19 cellular contexts compared by ENCODE assay signal in genomic region chr1:115757286-115757810, GRCh38. TPM values are rescaled to one million over a fixed set of nuclear protein-coding genes. Genes with fewer than 3 reads are reported as not detected.
"Had no signal": no experiment of that assay in that cellular context is flagged by ENCODE, and none has a peak within 500 bp of the region (broad histone marks: within the 10 kb centered on the region; RNA-seq: fewer than 3 reads in every experiment).

No MANE protein-coding gene starts in this region.

- ATAC-seq: activated CD4-positive, alpha-beta T cell treated with anti-CD3 and anti-CD28 coated beads for 36 hours; activated CD8-positive, alpha-beta memory T cell treated with anti-CD3 and anti-CD28 coated beads, Interleukin-2, amount 10 ng/mL, durations not matched to agents 7 days and 5 days; left colon; naive thymus-derived CD4-positive, alpha-beta T cell; pancreas; T-helper 17 cell had no signal

- H3K4me3 ChIP-seq: esophagus squamous epithelium, pancreas, stomach, thoracic aorta had no signal

- DNase-seq: activated CD4-positive, alpha-beta memory T cell treated with anti-CD3 and anti-CD28 coated beads for 36 hours; activated CD4-positive, alpha-beta T cell treated with anti-CD3 and anti-CD28 coated beads for 36 hours; activated CD8-positive, alpha-beta memory T cell treated with anti-CD3 and anti-CD28 coated beads, Interleukin-2, amount 10 ng/mL, durations not matched to agents 7 days and 5 days; activated naive CD4-positive, alpha-beta T cell treated with anti-CD3 and anti-CD28 coated beads, Interleukin-2, amount 10 ng/mL, durations not matched to agents 7 days and 5 days; activated T-cell treated with anti-CD3 and anti-CD28 coated beads, Interleukin-2, amount 50 U/mL, for 24 hours; esophagus squamous epithelium; foreskin melanocyte; head of caudate nucleus; left colon; mammary epithelial cell; naive thymus-derived CD4-positive, alpha-beta T cell; pancreas; stomach; T-helper 17 cell had no signal

- H3K27ac ChIP-seq: pancreas, thoracic aorta had no signal

- H3K9me3 ChIP-seq: esophagus squamous epithelium, pancreas, stomach, thoracic aorta had no signal

- H3K27me3 ChIP-seq: esophagus squamous epithelium, pancreas, stomach had no signal

- FAIRE-seq: astrocyte, bronchial epithelial cell, endometrium, pancreas had no signal

- H3K36me3 ChIP-seq: esophagus squamous epithelium, pancreas, stomach, thoracic aorta had no signal

RNA-seq across cellular contexts. Expression of gene CASQ2, which starts 11.2 kb away (rescaled TPM):
- total RNA-seq: activated CD4-positive, alpha-beta memory T cell treated with anti-CD3 and anti-CD28 coated beads for 36 hours; activated CD4-positive, alpha-beta T cell treated with anti-CD3 and anti-CD28 coated beads for 36 hours; activated CD8-positive, alpha-beta memory T cell treated with anti-CD3 and anti-CD28 coated beads, Interleukin-2, amount 10 ng/mL, durations not matched to agents 7 days and 5 days; bronchial epithelial cell; mammary epithelial cell; naive thymus-derived CD4-positive, alpha-beta T cell; renal cortical epithelial cell; T-helper 17 cell had no signal
- polyA plus RNA-seq: mammary epithelial cell; naive thymus-derived CD4-positive, alpha-beta T cell had no signal
